ENCODE assay signal across 11 cellular contexts in genomic region chr10:75228278-75228677, GRCh38. TPM values are rescaled to one million over a fixed set of nuclear protein-coding genes. Genes with fewer than 3 reads are reported as not detected.
A peak's percentile ranks its signal among the peaks of the same experiment; 100 is the strongest.
DNase-seq lines count a peak whose midpoint lies in the region; ATAC-seq and TF ChIP-seq lines count a peak whose summit lies in the region.
"Had no signal": no experiment of that assay in that cellular context is flagged by ENCODE, and none has a peak within 500 bp of the region (broad histone marks: within the 10 kb centered on the region; RNA-seq: fewer than 3 reads in every experiment).

No MANE protein-coding gene starts in this region.

- peaks cover 32% of the 10 kb centered on the region for H3K4me1 ChIP-seq in cardiac muscle cell (ENCODE audit: low read depth)

- peaks cover 53% of the 10 kb centered on the region for H3K4me1 Mint-ChIP-seq in activated naive CD8-positive, alpha-beta T cell (ENCODE audit: low read depth)
- H3K4me1 Mint-ChIP-seq in naive B cell, result peaks cover 23 to 43% (median 42%) of the 10 kb centered on the region in 3 donors
- H3K4me1 Mint-ChIP-seq in type B pancreatic cell (ENCODE audit: unreplicated experiment), result peaks cover 44% of the 10 kb centered on the region

- intact Hi-C loops in left cardiac atrium (cut with DNase I), result no loop called here

- ATAC-seq in left cardiac atrium (no peak), naive B cell (ENCODE audit: low read depth in 2 of 2) (no peak), HG02678 (IDR thresholded peaks at IDR 0.05; ENCODE audit: unreplicated experiment) (no peak)
- ATAC-seq: right cardiac atrium had no signal

- H3K27ac ChIP-seq in cardiac muscle cell, result peak overlapping the region; percentile 100

- TF ChIP-seq CTCF in cardiac muscle cell (IDR thresholded peaks at IDR 0.05; ENCODE audit: low read depth, low read length) (no peak), type B pancreatic cell (conservative IDR thresholded peaks at IDR 0.05) (no peak)

- H3K4me3 Mint-ChIP-seq in activated naive CD8-positive, alpha-beta T cell, result no peak overlapping the region
- no peak overlapping the region for H3K4me3 Mint-ChIP-seq in naive B cell
- H3K4me3 Mint-ChIP-seq in type B pancreatic cell, result no peak overlapping the region

- H3K36me3 Mint-ChIP-seq in activated naive CD8-positive, alpha-beta T cell, result peaks cover 18% of the 10 kb centered on the region
- peaks cover 0 to 10% of the 10 kb centered on the region in 2 donors for H3K36me3 Mint-ChIP-seq in naive B cell
- H3K36me3 Mint-ChIP-seq in type B pancreatic cell, result peaks cover 63% of the 10 kb centered on the region

- no peaks in the 10 kb centered on the region for H3K9me3 Mint-ChIP-seq in activated naive CD8-positive, alpha-beta T cell (ENCODE audit: low read depth)
- H3K9me3 Mint-ChIP-seq in naive B cell (no peaks in the 10 kb centered on the region), type B pancreatic cell (no peaks in the 10 kb centered on the region)

- no peak for DNase-seq in cardiac muscle cell (ENCODE audit: low read depth in 1 of 2, low spot score in 1 of 2)
- no peak for DNase-seq in left cardiac atrium
- no peak for DNase-seq in naive B cell
- DNase-seq in type B pancreatic cell (ENCODE audit: extremely low spot score, unreplicated experiment), result no peak
- DNase-seq in DMS53 treated with DMSO at 0.1 percent for 48 hours (lab: John Stamatoyannopoulos, UW; ENCODE audit: unreplicated experiment), result no peak
- no peak for DNase-seq in midbrain (lab: John Stamatoyannopoulos, UW)
- DNase-seq: aorta, hypothalamus, right cardiac atrium had no signal

- no peaks in the 10 kb centered on the region for H3K9me3 ChIP-seq in cardiac muscle cell (ENCODE audit: low read depth)

- H3K4me3 ChIP-seq in cardiac muscle cell, result no peak overlapping the region

- H3K27me3 ChIP-seq in cardiac muscle cell, result no peaks in the 10 kb centered on the region

- no peaks in the 10 kb centered on the region for H3K27me3 Mint-ChIP-seq in activated naive CD8-positive, alpha-beta T cell
- H3K27me3 Mint-ChIP-seq in naive B cell (no peaks in the 10 kb centered on the region), type B pancreatic cell (no peaks in the 10 kb centered on the region)

- H3K36me3 ChIP-seq in cardiac muscle cell, result peaks cover 36% of the 10 kb centered on the region

- peak overlapping the region; percentile 83 for H3K27ac Mint-ChIP-seq in activated naive CD8-positive, alpha-beta T cell
- H3K27ac Mint-ChIP-seq in naive B cell (peak overlapping the region in 4 of 6 donors; percentile 48 to 92 (median 76)), type B pancreatic cell (peak overlapping the region; percentile 67)

RNA-seq across cellular contexts. Expression of gene COMTD1, which starts 7.5 kb away (rescaled TPM):
- 40.7 and 66.1 TPM in 2 replicates for total RNA-seq in cardiac muscle cell
- 42.0 and 43.1 TPM in 2 replicates for polyA plus RNA-seq in cardiac muscle cell
- total RNA-seq in left cardiac atrium, result 10 to 100 TPM; 22.7 to 28.2 TPM
- polyA plus RNA-seq in naive B cell (ENCODE audit: low read depth in 6 of 6), result 1 to 10 TPM; 3.1 to 7.0 (median 6.0) TPM
- total RNA-seq in type B pancreatic cell (ENCODE audit: low replicate concordance), result 40.4 and 62.6 TPM in 2 replicates

RNA-seq across cellular contexts. Expression of gene VDAC2, which starts 17.7 kb away (rescaled TPM):
- 178 and 237 TPM in 2 replicates for total RNA-seq in cardiac muscle cell
- polyA plus RNA-seq in cardiac muscle cell, result 363 and 376 TPM in 2 replicates
- total RNA-seq in left cardiac atrium, result 100 to 1,000 TPM; 313 to 428 TPM
- 100 to 1,000 TPM; 137 to 212 (median 151) TPM for polyA plus RNA-seq in naive B cell (ENCODE audit: low read depth in 6 of 6)
- 204 and 242 TPM in 2 replicates for total RNA-seq in type B pancreatic cell (ENCODE audit: low replicate concordance)
